In the genomic region with DNA sequence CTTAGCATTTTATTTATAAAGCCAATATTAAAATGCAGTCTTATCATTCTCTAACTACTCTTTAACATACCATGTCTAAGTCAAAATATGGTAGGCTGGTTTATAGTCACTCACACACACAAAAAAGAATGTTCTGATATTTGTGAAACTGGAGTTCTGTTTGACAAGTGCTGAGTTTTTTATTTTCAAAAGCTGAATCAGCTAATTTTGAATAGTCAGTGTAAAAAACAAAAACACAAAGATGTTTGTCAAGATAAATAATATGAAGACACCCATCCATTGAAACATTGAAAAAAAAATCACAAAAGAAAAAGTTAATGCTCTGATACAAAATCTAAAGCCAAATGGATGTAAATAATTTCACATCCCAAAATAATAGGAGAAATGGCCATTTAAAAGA, we compare ENCODE assay signal across 29 cellular contexts.
"Had no signal": no experiment of that assay in that cellular context is flagged by ENCODE, and none has a peak within 500 bp of the region (broad histone marks: within the 10 kb centered on the region; RNA-seq: fewer than 3 reads in every experiment).

No MANE protein-coding gene starts in this region.

- H3K4me2 ChIP-seq: hepatocyte had no signal

- H3K36me3 ChIP-seq: brain microvascular endothelial cell, esophagus muscularis mucosa, gastroesophageal sphincter, heart right ventricle, WERI-Rb-1 had no signal

- H2AFZ ChIP-seq: hepatocyte had no signal

- ATAC-seq: activated CD4-positive, CD25-positive, alpha-beta regulatory T cell treated with anti-CD3 and anti-CD28 coated beads, Interleukin-2, amount 50 U/mL, for 24 hours; activated CD8-positive, alpha-beta T cell treated with anti-CD3 and anti-CD28 coated beads for 36 hours; activated T-cell treated with anti-CD3 and anti-CD28 coated beads, Interleukin-2, amount 50 U/mL, for 4 hours; activated T-helper 17 cell treated with anti-CD3 and anti-CD28 coated beads, Interleukin-2, amount 50 U/mL, for 72 hours; foreskin keratinocyte; gastroesophageal sphincter; heart right ventricle had no signal

- FAIRE-seq: astrocyte, bronchial epithelial cell had no signal

- H3K4me3 ChIP-seq: coronary artery, dorsolateral prefrontal cortex, esophagus muscularis mucosa, gastroesophageal sphincter, heart right ventricle, hepatocyte had no signal

- H3K27ac ChIP-seq: brain microvascular endothelial cell, coronary artery, dorsolateral prefrontal cortex, esophagus muscularis mucosa, foreskin keratinocyte, gastroesophageal sphincter, heart right ventricle, hepatocyte, WERI-Rb-1 had no signal

- H3K9me3 ChIP-seq: esophagus muscularis mucosa, gastroesophageal sphincter, heart right ventricle had no signal

- H3K27me3 ChIP-seq: brain microvascular endothelial cell, dorsolateral prefrontal cortex, esophagus muscularis mucosa, foreskin keratinocyte, gastroesophageal sphincter, heart right ventricle, hepatocyte had no signal

- DNase-seq: activated B cell treated with CpG ODN at 0.5 μM for 24 hours; activated CD4-positive, alpha-beta T cell treated with anti-CD3 and anti-CD28 coated beads for 48 hours; activated CD4-positive, alpha-beta T cell treated with anti-CD3 and anti-CD28 coated beads, Interleukin-2, amount 50 U/mL, for 1 hour; activated CD4-positive, alpha-beta T cell treated with anti-CD3 and anti-CD28 coated beads, Interleukin-2, amount 50 U/mL, for 48 hours; activated CD8-positive, alpha-beta memory T cell treated with anti-CD3 and anti-CD28 coated beads for 24 hours; activated CD8-positive, alpha-beta T cell treated with anti-CD3 and anti-CD28 coated beads for 36 hours; activated effector memory CD4-positive, alpha-beta T cell treated with Interleukin-2 at 50 U/mL for 16 hours; activated gamma-delta T cell treated with Interleukin-2 at 50 U/mL for 16 hours; activated naive CD4-positive, alpha-beta T cell treated with anti-CD3 and anti-CD28 coated beads, Interleukin-2, amount 50 U/mL, for 16 hours; activated naive CD4-positive, alpha-beta T cell treated with Interleukin-2 at 50 U/mL for 16 hours; activated T-cell treated with anti-CD3 and anti-CD28 coated beads, Interleukin-2, amount 50 U/mL, for 4 hours; amniotic stem cell; anterior cingulate cortex; brain microvascular endothelial cell; dorsolateral prefrontal cortex; effector memory CD4-positive, alpha-beta T cell; endodermal cell; foreskin keratinocyte; heart right ventricle; T1000; WERI-Rb-1 had no signal
